ENCODE assay signal across 29 cellular contexts in genomic region chr2:181594322-181594721, GRCh38.
DNase-seq lines count a peak whose midpoint lies in the region; ATAC-seq and TF ChIP-seq lines count a peak whose summit lies in the region.
"Had no signal": no experiment of that assay in that cellular context is flagged by ENCODE, and none has a peak within 500 bp of the region (broad histone marks: within the 10 kb centered on the region; RNA-seq: fewer than 3 reads in every experiment).

No MANE protein-coding gene starts in this region.

- H4K20me1 ChIP-seq in HCT116 (ENCODE audit: insufficient read depth) = no peaks in the 10 kb centered on the region

- no TSS peak for BruUV-seq in HCT116 (replicated peaks; lab: Mats Ljungman, UMichigan)

- no peak overlapping the region for H3K4me3 ChIP-seq in HCT116 (replicated peaks in 1 of 2; ENCODE audit: low read depth in 1 of 2, low read length in 2 of 2)
- H3K4me3 ChIP-seq: A549, body of pancreas, GM23248, neural progenitor cell, SK-N-MC, testis, vagina had no signal

- no peaks in the 10 kb centered on the region for H3K4me1 ChIP-seq in HCT116 (ENCODE audit: control insufficient read depth in 1 of 2, insufficient read depth in 2 of 2, low read length in 2 of 2)
- H3K4me1 ChIP-seq: A549, body of pancreas, neural progenitor cell, testis, vagina had no signal

- no peaks in the 10 kb centered on the region for H3K79me2 ChIP-seq in HCT116 (ENCODE audit: insufficient read depth, low read length)

- H3K27ac ChIP-seq in HCT116 (ENCODE audit: low read depth, low read length) = no peak overlapping the region
- H3K27ac ChIP-seq: A549, body of pancreas, GM23248, neural progenitor cell, RWPE1, SK-N-MC, testis, vagina had no signal

- peak overlapping the region; percentile 13 for H2AFZ ChIP-seq in HCT116 (ENCODE audit: low read depth, low read length, poor library complexity, severe bottlenecking)
- H2AFZ ChIP-seq: GM23248, neural progenitor cell had no signal

- DNase-seq in HCT116 (ENCODE audit: low read depth, low spot score) = no peak
- DNase-seq in HuH-7 (ENCODE audit: low spot score) = no peak
- DNase-seq in NCI-H1105 (lab: John Stamatoyannopoulos, UW) = no peak
- DNase-seq: activated CD4-positive, alpha-beta T cell treated with anti-CD3 and anti-CD28 coated beads for 36 hours; activated CD8-positive, alpha-beta memory T cell treated with anti-CD3 and anti-CD28 coated beads for 24 hours; activated gamma-delta T cell; activated naive CD8-positive, alpha-beta T cell treated with anti-CD3 and anti-CD28 coated beads, Interleukin-2, amount 50 U/mL, for 24 hours; activated T-cell treated with anti-CD3 and anti-CD28 coated beads, Interleukin-2, amount 50 U/mL, for 1 hour; body of pancreas; DMS53; GM23248; head of caudate nucleus; left colon; NCI-H1694; NCI-H526; posterior cingulate gyrus; stimulated activated naive CD4-positive, alpha-beta T cell treated with Interleukin-2 at 50 U/mL for 16 hours; testis had no signal

- RAD21 ChIA-PET in HCT116 (lab: Charles Lee; ENCODE audit: low non-redundant PET in 1 of 2, low total read pairs in 2 of 2, uncharacterized antibody in 2 of 2, unreplicated experiment in 2 of 2) = no interaction called here

- POLR2A ChIA-PET in HCT116 (lab: Charles Lee) = no interaction called here

- H3K9me2 ChIP-seq in HCT116 (ENCODE audit: insufficient read depth) = no peaks in the 10 kb centered on the region

- H3K36me3 ChIP-seq in HCT116 (ENCODE audit: control insufficient read depth in 1 of 2, insufficient read depth in 2 of 2, low read length in 2 of 2) = no peaks in the 10 kb centered on the region
- H3K36me3 ChIP-seq: neural progenitor cell, vagina had no signal

- no peak for TF ChIP-seq RAD21 in HCT116 (IDR thresholded peaks at IDR 0.05; ENCODE audit: low read depth)

- H3K27me3 ChIP-seq in HCT116 (ENCODE audit: insufficient read depth, low read length) = no peaks in the 10 kb centered on the region
- H3K27me3 ChIP-seq: body of pancreas, neural progenitor cell, testis, vagina had no signal

- no peaks in the 10 kb centered on the region for H3K9me3 ChIP-seq in HCT116 (ENCODE audit: control insufficient read depth in 1 of 2, insufficient read depth in 1 of 2, low read depth in 1 of 2, low read length in 2 of 2)
- H3K9me3 ChIP-seq: A549, body of pancreas, testis, vagina had no signal

- no peak overlapping the region for H3K9ac ChIP-seq in HCT116 (ENCODE audit: low read length)
- H3K9ac ChIP-seq: GM23248, neural progenitor cell had no signal

- CTCF ChIA-PET in HCT116 (lab: Charles Lee) = no interaction called here

- intact Hi-C loops in HCT116 (cut with micrococcal nuclease) = no loop called here

- no peak for TF ChIP-seq POLR2A in HCT116 (IDR thresholded peaks at IDR 0.05; ENCODE audit: borderline replicate concordance, extremely low read depth, insufficient read depth, insufficient read length)

- no peak overlapping the region for H3K4me2 ChIP-seq in HCT116 (ENCODE audit: low read length)
- H3K4me2 ChIP-seq: A549, neural progenitor cell had no signal

- peak; percentile 68 for ATAC-seq in GM18498 (IDR thresholded peaks at IDR 0.05; ENCODE audit: unreplicated experiment)
- ATAC-seq in GM19023 (IDR thresholded peaks at IDR 0.05; ENCODE audit: unreplicated experiment) = peak; percentile 69
- ATAC-seq in HCT116 = no peak
- peak; percentile 70 for ATAC-seq in HG03439 (IDR thresholded peaks at IDR 0.05; ENCODE audit: unreplicated experiment)
- ATAC-seq in GM18502 (IDR thresholded peaks at IDR 0.05; ENCODE audit: poor library complexity, unreplicated experiment) = no peak
- ATAC-seq in GM19397 (IDR thresholded peaks at IDR 0.05; ENCODE audit: unreplicated experiment) = no peak
- ATAC-seq: A549; activated CD4-positive, alpha-beta T cell treated with anti-CD3 and anti-CD28 coated beads for 36 hours; activated naive CD8-positive, alpha-beta T cell treated with anti-CD3 and anti-CD28 coated beads, Interleukin-2, amount 50 U/mL, for 24 hours; body of pancreas; left colon; sciatic nerve had no signal

- no peak for TF ChIP-seq CTCF in HCT116 (IDR thresholded peaks at IDR 0.05 in 2 of 3, conservative IDR thresholded peaks at IDR 0.05 in 1 of 3; ENCODE audit: borderline replicate concordance in 1 of 3, insufficient read depth in 1 of 3, low read depth in 2 of 3, low read length in 2 of 3)

TF ChIP-seq in HCT116, 20 proteins besides CTCF, POLR2A, EP300 and RAD21:
- no peak for TF ChIP-seq FOSL1 (IDR thresholded peaks at IDR 0.05; ENCODE audit: low read depth)
- TF ChIP-seq SIN3A (IDR thresholded peaks at IDR 0.05; ENCODE audit: low read depth) = no peak
- no peak for TF ChIP-seq EZH2 (IDR thresholded peaks at IDR 0.05)
- TF ChIP-seq REST (IDR thresholded peaks at IDR 0.05; ENCODE audit: low read depth) = no peak
- no peak for TF ChIP-seq ZFX (IDR thresholded peaks at IDR 0.05)
- no peak for TF ChIP-seq EGR1 (IDR thresholded peaks at IDR 0.05; ENCODE audit: low read depth)
- TF ChIP-seq POLR2AphosphoS5 (IDR thresholded peaks at IDR 0.05; ENCODE audit: low read depth, low read length) = no peak

Comparison
In these comparisons a context has a peak if more than half of its experiments do, and no peak if none do; other contexts are left out.
1. ATAC-seq: peak in GM18498 (single experiment), GM19023 (single experiment) and HG03439 (single experiment); none in HCT116 (single experiment), GM18502 (single experiment) and GM19397 (single experiment).